In the genomic region with DNA sequence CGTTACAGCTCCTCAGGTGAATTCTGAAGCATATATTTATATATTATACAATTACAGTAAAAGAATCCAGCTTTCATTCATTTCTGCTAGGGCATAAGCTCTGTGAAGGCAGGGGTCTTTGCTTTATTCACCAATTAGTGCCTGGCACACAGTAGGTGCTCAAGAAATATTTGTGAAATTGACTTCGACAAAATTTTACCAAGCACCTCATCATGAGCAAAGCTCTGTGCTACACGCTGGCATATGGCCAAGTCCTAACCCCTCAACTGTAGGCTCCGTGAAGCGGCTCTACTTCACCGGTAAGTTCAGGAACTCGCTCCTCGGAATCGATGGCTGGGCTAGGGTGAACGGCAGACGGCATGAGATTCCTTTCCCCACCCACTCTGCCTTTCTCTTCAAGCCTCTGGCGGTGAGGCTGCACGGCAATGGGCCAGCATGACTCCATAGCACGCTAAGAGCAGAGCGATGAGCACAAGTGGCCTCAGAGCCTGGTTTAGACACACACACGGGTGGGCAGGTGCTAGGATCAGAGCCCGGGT, we compare ENCODE assay signal across 24 cellular contexts. TPM values are rescaled to one million over a fixed set of nuclear protein-coding genes. Genes with fewer than 3 reads are reported as not detected.
DNase-seq lines count a peak whose midpoint lies in the region; ATAC-seq, FAIRE-seq and TF ChIP-seq lines count a peak whose summit lies in the region.
"Had no signal": no experiment of that assay in that cellular context is flagged by ENCODE, and none has a peak within 500 bp of the region (broad histone marks: within the 10 kb centered on the region; RNA-seq: fewer than 3 reads in every experiment).

No MANE protein-coding gene starts in this region.

- TF ChIP-seq POLR2A in breast epithelium (IDR thresholded peaks at IDR 0.05), result no peak
- no peak for TF ChIP-seq POLR2A in H54 (IDR thresholded peaks at IDR 0.05; ENCODE audit: low read depth, low read length)

- H3K36me3 ChIP-seq in breast epithelium, result no peaks in the 10 kb centered on the region
- H3K36me3 ChIP-seq in mammary epithelial cell (ENCODE audit: insufficient read depth, low read length), result peaks cover 17% of the 10 kb centered on the region

- 82% methylated on average over 15 of the region's 17 CpGs for WGBS in mammary epithelial cell (ENCODE audit: low coverage, missing lambda C conversion rate)

- no TSS peak for BruUV-seq in mammary epithelial cell (replicated peaks; lab: Mats Ljungman, UMichigan)

- intact Hi-C loops in breast epithelium (cut with DNase I; ENCODE audit: low total_unique reads), result no loop called here
- intact Hi-C loops in mammary epithelial cell (cut with micrococcal nuclease), result no loop called here

- DNase-seq in breast epithelium (ENCODE audit: low spot score in 2 of 2), result peak in 1 of 2 donors; percentile 35
- DNase-seq in mammary epithelial cell, result no peak
- DNase-seq in T-helper 17 cell, result no peak
- peak in 2 of 3 donors; percentile 11 to 20 for DNase-seq in immature natural killer cell
- DNase-seq in superior temporal gyrus (ENCODE audit: extremely low spot score), result peak; percentile 20
- no peak for DNase-seq in H54 (ENCODE audit: insufficient read length, low spot score)
- DNase-seq in amniotic stem cell (lab: John Stamatoyannopoulos, UW), result no peak
- DNase-seq: DMS 273 treated with DMSO at 0.1 percent for 48 hours; H7; MM.1S; NCI-H1436; NCI-H524 treated with DMSO at 0.1 percent for 48 hours; nephron progenitor cell; RPMI8226; SK-N-SH; stimulated activated CD4-positive, alpha-beta T cell treated with anti-CD3 and anti-CD28 coated beads, Interleukin-2, amount 100 ng/mL, for 24 hours; T-helper 9 cell had no signal

- no peak overlapping the region for H2AFZ ChIP-seq in mammary epithelial cell (ENCODE audit: low read depth, low read length)

- no peaks in the 10 kb centered on the region for H3K9me3 Mint-ChIP-seq in immature natural killer cell
- H3K9me3 Mint-ChIP-seq: IgD-negative memory B cell; stimulated activated memory B cell treated with anti-CD40 and anti-IgM and Interleukin-4, amounts not matched to agents 10 μg/mL and 1 μg/mL and 100 μg/mL, for 72 hours had no signal

- H3K36me3 Mint-ChIP-seq in T-helper 17 cell (ENCODE audit: low read depth) (no peaks in the 10 kb centered on the region), immature natural killer cell (peaks cover 11 to 21% (median 15%) of the 10 kb centered on the region in 3 donors)

- CTCF ChIA-PET in mammary epithelial cell (lab: Charles Lee; ENCODE audit: low non-redundant PET), result no interaction called here

- H3K9me3 ChIP-seq in breast epithelium (no peaks in the 10 kb centered on the region), mammary epithelial cell (replicated peaks; ENCODE audit: insufficient read depth, low read length) (no peaks in the 10 kb centered on the region), T-helper 17 cell (ENCODE audit: control insufficient read depth, low read length, poor library complexity, severe bottlenecking) (no peaks in the 10 kb centered on the region)
- H3K9me3 ChIP-seq: left lung, SK-N-SH, thoracic aorta had no signal

- H4K20me1 ChIP-seq in mammary epithelial cell (ENCODE audit: insufficient read depth, low read length), result no peaks in the 10 kb centered on the region

- in situ Hi-C loops in mammary epithelial cell (cut with MboI; ENCODE audit: low sequenced_read_pairs in 2 of 2), result no loop called here

- H3K4me2 ChIP-seq in mammary epithelial cell (ENCODE audit: insufficient read depth, low read depth, low read length), result no peak overlapping the region
- H3K4me2 ChIP-seq: SK-N-SH had no signal

- H3K27ac Mint-ChIP-seq in T-helper 17 cell, result peak overlapping the region; percentile 77
- H3K27ac Mint-ChIP-seq in immature natural killer cell, result peak overlapping the region; percentile 94 to 100 (median 99)
- H3K27ac Mint-ChIP-seq: nephron progenitor cell; progenitor cell of endocrine pancreas; stimulated activated memory B cell treated with anti-CD40 and anti-IgM and Interleukin-4, amounts not matched to agents 10 μg/mL and 1 μg/mL and 100 μg/mL, for 72 hours had no signal

- H3K4me1 ChIP-seq in breast epithelium (no peaks in the 10 kb centered on the region), mammary epithelial cell (ENCODE audit: insufficient read depth, low read length) (no peaks in the 10 kb centered on the region)

- FAIRE-seq in H54 (lab: Jason Lieb, UNC), result no peak
- FAIRE-seq: G401.6 had no signal

- H3K27me3 Mint-ChIP-seq in T-helper 17 cell (no peaks in the 10 kb centered on the region), immature natural killer cell (ENCODE audit: low read depth in 3 of 3) (peaks cover 6 to 10% (median 6%) of the 10 kb centered on the region in 3 donors)
- H3K27me3 Mint-ChIP-seq: IgD-negative memory B cell; progenitor cell of endocrine pancreas; stimulated activated memory B cell treated with anti-CD40 and anti-IgM and Interleukin-4, amounts not matched to agents 10 μg/mL and 1 μg/mL and 100 μg/mL, for 72 hours had no signal

- H3K4me3 Mint-ChIP-seq in T-helper 17 cell (no peak overlapping the region), immature natural killer cell (peak overlapping the region in 4 of 5 donors; percentile 33 to 87 (median 84))
- H3K4me3 Mint-ChIP-seq: nephron progenitor cell; stimulated activated memory B cell treated with anti-CD40 and anti-IgM and Interleukin-4, amounts not matched to agents 10 μg/mL and 1 μg/mL and 100 μg/mL, for 72 hours had no signal

- ATAC-seq in T-helper 17 cell (no peak), GM18909 (IDR thresholded peaks at IDR 0.05; ENCODE audit: poor library complexity, unreplicated experiment) (no peak)

- H3K27ac ChIP-seq in breast epithelium, result peak overlapping the region; percentile 5 to 65
- no peak overlapping the region for H3K27ac ChIP-seq in mammary epithelial cell (ENCODE audit: insufficient read depth, low read depth, low read length)
- H3K27ac ChIP-seq: thoracic aorta had no signal

- peaks cover 39% of the 10 kb centered on the region for H3K79me2 ChIP-seq in mammary epithelial cell (ENCODE audit: insufficient read depth, low read length)

- dilution Hi-C loops in mammary epithelial cell (cut with HindIII; ENCODE audit: low sequenced_read_pairs), result no loop called here

- no peak overlapping the region for H3K9ac ChIP-seq in mammary epithelial cell (ENCODE audit: insufficient read depth, low read length)
- H3K9ac ChIP-seq: SK-N-SH had no signal

- peaks cover 12% of the 10 kb centered on the region for H3K4me1 Mint-ChIP-seq in T-helper 17 cell
- peaks cover 55 to 57% of the 10 kb centered on the region in 2 donors for H3K4me1 Mint-ChIP-seq in immature natural killer cell

- H3K4me3 ChIP-seq in breast epithelium, result no peak overlapping the region
- H3K4me3 ChIP-seq in mammary epithelial cell (replicated peaks in 1 of 3; ENCODE audit: insufficient read depth in 1 of 3, low read depth in 2 of 3, low read length in 3 of 3), result no peak overlapping the region
- H3K4me3 ChIP-seq: left lung, thoracic aorta had no signal

- TF ChIP-seq CTCF in breast epithelium (IDR thresholded peaks at IDR 0.05), result no peak
- TF ChIP-seq CTCF in mammary epithelial cell (conservative IDR thresholded peaks at IDR 0.05 in 1 of 2, IDR thresholded peaks at IDR 0.05 in 1 of 2; ENCODE audit: extremely low read depth in 1 of 2, insufficient read depth in 1 of 2, low read depth in 1 of 2, low read length in 2 of 2), result no peak

- no peaks in the 10 kb centered on the region for H3K27me3 ChIP-seq in breast epithelium
- H3K27me3 ChIP-seq in mammary epithelial cell (ENCODE audit: insufficient read depth, low read length), result no peaks in the 10 kb centered on the region
- H3K27me3 ChIP-seq: left lung had no signal

RNA-seq across cellular contexts. Expression of a gene that starts 8.7 kb away (rescaled TPM):
- total RNA-seq in breast epithelium, result 10 to 100 TPM; 17.6 to 24.9 (median 18.1) TPM
- 10 to 100 TPM; 26.8 to 30.8 TPM for total RNA-seq in mammary epithelial cell
- 41.3 TPM for polyA plus RNA-seq in mammary epithelial cell
- 41.9 TPM for polyA minus RNA-seq in mammary epithelial cell
- total RNA-seq in T-helper 17 cell, result 10 to 100 TPM; 13.5 to 16.4 TPM
- 10 to 100 TPM; 27.1 to 54.2 (median 34.0) TPM for polyA plus RNA-seq in immature natural killer cell

RNA-seq across cellular contexts. Expression of a gene that starts 34.1 kb away (rescaled TPM):
- total RNA-seq in breast epithelium (10 to 100 TPM in 2 of 3 donors, 1 to 10 TPM in 1; 9.1 to 14.4 (median 11.3) TPM), mammary epithelial cell (1 to 10 TPM; 3.3 to 4.8 TPM), T-helper 17 cell (10 to 100 TPM; 14.9 to 15.3 TPM)
- polyA plus RNA-seq in mammary epithelial cell (5.5 TPM), immature natural killer cell (10 to 100 TPM in 2 of 3 donors, 1 to 10 TPM in 1; 8.3 to 25.6 (median 11.9) TPM)
- polyA minus RNA-seq in mammary epithelial cell, result 6.7 TPM

RNA-seq across cellular contexts. Expression of a gene that starts 34.4 kb away (rescaled TPM):
- total RNA-seq in breast epithelium (10 to 100 TPM; 24.0 to 33.8 (median 30.5) TPM), mammary epithelial cell (10 to 100 TPM; 39.2 to 76.6 TPM), T-helper 17 cell (10 to 100 TPM; 33.0 to 34.6 TPM)
- polyA plus RNA-seq in mammary epithelial cell (26.1 TPM), immature natural killer cell (10 to 100 TPM in 2 of 3 donors, 1 to 10 TPM in 1; 2.5 to 32.7 (median 18.2) TPM)
- 39.2 TPM for polyA minus RNA-seq in mammary epithelial cell

Comparison
In these comparisons a context has a peak if more than half of its experiments do, and no peak if none do; other contexts are left out.
1. DNase-seq: peak in immature natural killer cell (2 of 3) and superior temporal gyrus (single experiment); none in mammary epithelial cell (single experiment), T-helper 17 cell (0 of 3), H54 (single experiment) and amniotic stem cell (single experiment).